8 cellular contexts compared by ENCODE assay signal in genomic region chr14:99562848-99563748, GRCh38. TPM values are rescaled to one million over a fixed set of nuclear protein-coding genes. Genes with fewer than 3 reads are reported as not detected.
DNase-seq lines count a peak whose midpoint lies in the region; ATAC-seq, FAIRE-seq and TF ChIP-seq lines count a peak whose summit lies in the region.

No MANE protein-coding gene starts in this region.

- H3K4me1 Mint-ChIP-seq in osteocyte (ENCODE audit: unreplicated experiment), result peaks cover 34% of the 10 kb centered on the region

- peak; percentile 31 for ATAC-seq in HCT116
- ATAC-seq in GM21717 (IDR thresholded peaks at IDR 0.05; ENCODE audit: unreplicated experiment), result no peak
- ATAC-seq in HG02852 (IDR thresholded peaks at IDR 0.05; ENCODE audit: unreplicated experiment), result no peak

- no peaks in the 10 kb centered on the region for H3K9me3 ChIP-seq in HCT116 (ENCODE audit: control insufficient read depth in 1 of 2, insufficient read depth in 1 of 2, low read depth in 1 of 2, low read length in 2 of 2)

- no peak for TF ChIP-seq RAD21 in HCT116 (IDR thresholded peaks at IDR 0.05; ENCODE audit: low read depth)

- H2AFZ ChIP-seq in HCT116 (ENCODE audit: low read depth, low read length, poor library complexity, severe bottlenecking), result no peak overlapping the region

- BruUV-seq in HCT116 (replicated peaks; lab: Mats Ljungman, UMichigan), result no TSS peak

- POLR2A ChIA-PET in HCT116 (lab: Charles Lee), result no interaction called here

- no peaks in the 10 kb centered on the region for H3K9me3 Mint-ChIP-seq in osteocyte (ENCODE audit: unreplicated experiment)

- peak; percentile 26 for FAIRE-seq in RCC 7860 (lab: Jason Lieb, UNC)

- H3K9ac ChIP-seq in HCT116 (ENCODE audit: low read length), result no peak overlapping the region

- no peaks in the 10 kb centered on the region for H3K9me2 ChIP-seq in HCT116 (ENCODE audit: insufficient read depth)

- RAD21 ChIA-PET in HCT116 (lab: Charles Lee; ENCODE audit: low non-redundant PET in 1 of 2, low total read pairs in 2 of 2, uncharacterized antibody in 2 of 2, unreplicated experiment in 2 of 2), result no interaction called here

- CTCF ChIA-PET in HCT116 (lab: Charles Lee), result no interaction called here

- H3K27ac Mint-ChIP-seq in osteocyte (ENCODE audit: unreplicated experiment), result no peak overlapping the region

- intact Hi-C loops in HCT116 (cut with micrococcal nuclease), result no loop called here

- H3K36me3 Mint-ChIP-seq in osteocyte (ENCODE audit: unreplicated experiment), result no peaks in the 10 kb centered on the region

- H3K27me3 ChIP-seq in HCT116 (ENCODE audit: insufficient read depth, low read length), result no peaks in the 10 kb centered on the region

- H3K4me3 Mint-ChIP-seq in osteocyte (ENCODE audit: unreplicated experiment), result no peak overlapping the region

- H3K27ac ChIP-seq in HCT116 (ENCODE audit: low read depth, low read length), result no peak overlapping the region

- no peaks in the 10 kb centered on the region for H3K27me3 Mint-ChIP-seq in osteocyte (ENCODE audit: unreplicated experiment)

- H3K79me2 ChIP-seq in HCT116 (ENCODE audit: insufficient read depth, low read length), result peaks cover 34% of the 10 kb centered on the region; the same call in 1 of the 2 replicates

- TF ChIP-seq POLR2A in HCT116 (IDR thresholded peaks at IDR 0.05; ENCODE audit: borderline replicate concordance, extremely low read depth, insufficient read depth, insufficient read length), result no peak

- TF ChIP-seq CTCF in HCT116 (IDR thresholded peaks at IDR 0.05 in 2 of 3, conservative IDR thresholded peaks at IDR 0.05 in 1 of 3; ENCODE audit: borderline replicate concordance in 1 of 3, insufficient read depth in 1 of 3, low read depth in 2 of 3, low read length in 2 of 3), result no peak
- TF ChIP-seq CTCF in foreskin fibroblast (IDR thresholded peaks at IDR 0.05; ENCODE audit: low read depth, low read length), result peak; percentile 36
- TF ChIP-seq CTCF in osteocyte (IDR thresholded peaks at IDR 0.05), result peak; percentile 60

- no peak overlapping the region for H3K4me3 ChIP-seq in HCT116 (replicated peaks in 1 of 2; ENCODE audit: low read depth in 1 of 2, low read length in 2 of 2)
- no peak overlapping the region for H3K4me3 ChIP-seq in foreskin fibroblast (ENCODE audit: low read depth in 1 of 2, low read length in 2 of 2)

- no peaks in the 10 kb centered on the region for H4K20me1 ChIP-seq in HCT116 (ENCODE audit: insufficient read depth)

- no peak overlapping the region for H3K4me2 ChIP-seq in HCT116 (ENCODE audit: low read length)

- no peaks in the 10 kb centered on the region for H3K36me3 ChIP-seq in HCT116 (ENCODE audit: control insufficient read depth in 1 of 2, insufficient read depth in 2 of 2, low read length in 2 of 2)

- DNase-seq in HCT116 (ENCODE audit: low read depth, low spot score) (no peak), RCC 7860 (ENCODE audit: low spot score) (peak; percentile 56), foreskin fibroblast (peak; percentile 27 to 38), osteocyte (ENCODE audit: extremely low spot score, unreplicated experiment) (peak; percentile 88), NCI-H187 (lab: John Stamatoyannopoulos, UW) (no peak)
- no peak for DNase-seq in stimulated activated CD4-positive, alpha-beta T cell treated with anti-CD3 and anti-CD28 coated beads, Interleukin-4, amount 100 ng/mL, for 4 hours

- peaks cover 41 to 43% of the 10 kb centered on the region in 2 experiments for H3K4me1 ChIP-seq in HCT116 (ENCODE audit: control insufficient read depth in 1 of 2, insufficient read depth in 2 of 2, low read length in 2 of 2)

TF ChIP-seq in HCT116, 20 proteins besides CTCF, POLR2A, EP300 and RAD21:
- TF ChIP-seq JUND (IDR thresholded peaks at IDR 0.05) (no peak), FOSL1 (IDR thresholded peaks at IDR 0.05; ENCODE audit: low read depth) (no peak), YY1 (IDR thresholded peaks at IDR 0.05; ENCODE audit: extremely low read depth, insufficient replicate concordance, low read depth, low read length) (no peak), ZNF274 (IDR thresholded peaks at IDR 0.05; ENCODE audit: low read depth, low read length) (no peak), SP1 (IDR thresholded peaks at IDR 0.05; ENCODE audit: low read depth) (no peak), CEBPB (IDR thresholded peaks at IDR 0.05; ENCODE audit: low read depth) (no peak), SIN3A (IDR thresholded peaks at IDR 0.05; ENCODE audit: low read depth) (no peak), POLR2AphosphoS5 (IDR thresholded peaks at IDR 0.05; ENCODE audit: low read depth, low read length) (no peak), EZH2phosphoT487 (IDR thresholded peaks at IDR 0.05; ENCODE audit: borderline replicate concordance) (no peak)
TF ChIP-seq in HCT116: peak in this region for 0.

RNA-seq across cellular contexts. Expression of gene CCDC85C, which starts 40.9 kb away (rescaled TPM):
- 42.3 TPM for total RNA-seq in HCT116 (2021; ENCODE audit: unreplicated experiment)
- 32.0 and 36.2 TPM in 2 replicates for polyA plus RNA-seq in HCT116 (2012)
- 4.4 and 5.1 TPM in 2 replicates for total RNA-seq in osteocyte

Comparison
In these comparisons a context has a peak if more than half of its experiments do, and no peak if none do; other contexts are left out.
1. DNase-seq: peak in RCC 7860 (single experiment), foreskin fibroblast (2 of 2) and osteocyte (single experiment); none in HCT116 (single experiment), stimulated activated CD4-positive, alpha-beta T cell treated with anti-CD3 and anti-CD28 coated beads, Interleukin-4, amount 100 ng/mL, for 4 hours (0 of 2) and NCI-H187 (0 of 2).
2. CTCF ChIP-seq: peak in foreskin fibroblast (single experiment) and osteocyte (single experiment); none in HCT116 (0 of 3).